ENCODE assay signal across 8 cellular contexts in genomic region chr13:23609414-23610186, GRCh38. TPM values are rescaled to one million over a fixed set of nuclear protein-coding genes. Genes with fewer than 3 reads are reported as not detected.
DNase-seq lines count a peak whose midpoint lies in the region; ATAC-seq, FAIRE-seq and TF ChIP-seq lines count a peak whose summit lies in the region.

No MANE protein-coding gene starts in this region.

- H3K4me1 Mint-ChIP-seq in progenitor cell of endocrine pancreas (ENCODE audit: low read depth): peaks cover 23% of the 10 kb centered on the region

- no peaks in the 10 kb centered on the region for H3K9me3 ChIP-seq in esophagus (ENCODE audit: control insufficient read depth in 2 of 2, insufficient read depth in 1 of 2, low read depth in 1 of 2, low read length in 1 of 2)

- H3K4me3 ChIP-seq in GM12865 (ENCODE audit: low read depth, low read length): no peak overlapping the region
- H3K4me3 ChIP-seq in LNCaP clone FGC (ENCODE audit: low read depth, low read length): no peak overlapping the region
- H3K4me3 ChIP-seq in esophagus (ENCODE audit: low read depth in 1 of 2, low read length in 2 of 2): peak overlapping the region in 1 of 2 donors; percentile 7

- WGBS in esophagus, 2 donors: 6 to 22% methylated on average over 9 of the region's 9 CpGs

- H3K36me3 Mint-ChIP-seq in progenitor cell of endocrine pancreas (ENCODE audit: insufficient read depth): peaks cover 2% of the 10 kb centered on the region

- peaks cover 0 to 8% of the 10 kb centered on the region in 2 donors for H3K4me1 ChIP-seq in esophagus (ENCODE audit: control insufficient read depth in 2 of 2, insufficient read depth in 2 of 2, low read length in 1 of 2)

- peak; percentile 27 for DNase-seq in GM12865 (ENCODE audit: low read depth)
- DNase-seq in LNCaP clone FGC (ENCODE audit: low read depth): peak; percentile 63
- no peak for DNase-seq in progenitor cell of endocrine pancreas (ENCODE audit: low spot score, unreplicated experiment)
- no peak for DNase-seq in RCC 7860 (ENCODE audit: low spot score)

- TF ChIP-seq CTCF in GM12865 (IDR thresholded peaks at IDR 0.05; ENCODE audit: insufficient read depth, low read depth, low read length, missing control alignments) (no peak), LNCaP clone FGC (IDR thresholded peaks at IDR 0.05; ENCODE audit: control insufficient read depth, extremely low read depth, insufficient read depth) (no peak), progenitor cell of endocrine pancreas (IDR thresholded peaks at IDR 0.05; ENCODE audit: unreplicated experiment) (no peak)

- H3K36me3 ChIP-seq in esophagus (ENCODE audit: control insufficient read depth in 2 of 2, insufficient read depth in 2 of 2, low read length in 1 of 2): no peaks in the 10 kb centered on the region

- H3K4me3 Mint-ChIP-seq in progenitor cell of endocrine pancreas (ENCODE audit: low read depth): no peak overlapping the region

- no peaks in the 10 kb centered on the region for H3K27me3 ChIP-seq in esophagus (ENCODE audit: control insufficient read depth in 1 of 2, insufficient read depth in 2 of 2, low read length in 2 of 2)

- H3K27ac ChIP-seq in esophagus (ENCODE audit: low read depth in 2 of 2, low read length in 1 of 2): peak overlapping the region; percentile 42 to 75

- H3K9me3 Mint-ChIP-seq in progenitor cell of endocrine pancreas (ENCODE audit: low read depth): no peaks in the 10 kb centered on the region

- FAIRE-seq in RCC 7860 (lab: Jason Lieb, UNC): no peak

- H3K27ac Mint-ChIP-seq in progenitor cell of endocrine pancreas: peak overlapping the region; percentile 14

- ATAC-seq in HG03095 (IDR thresholded peaks at IDR 0.05; ENCODE audit: unreplicated experiment) (no peak), HG02763 (IDR thresholded peaks at IDR 0.05; ENCODE audit: unreplicated experiment) (no peak), HG03108 (IDR thresholded peaks at IDR 0.05; ENCODE audit: unreplicated experiment) (no peak)

- H3K27me3 Mint-ChIP-seq in progenitor cell of endocrine pancreas: peaks cover 10% of the 10 kb centered on the region

RNA-seq across cellular contexts. Expression of gene TNFRSF19, which starts 39.4 kb away (rescaled TPM):
- 1 to 10 TPM; 4.2 to 6.3 TPM for polyA plus RNA-seq in esophagus
- total RNA-seq in progenitor cell of endocrine pancreas: 19.0 and 28.1 TPM in 2 replicates

Comparison
In these comparisons a context has a peak if more than half of its experiments do, and no peak if none do; other contexts are left out.
1. DNase-seq: peak in GM12865 (single experiment) and LNCaP clone FGC (single experiment); none in progenitor cell of endocrine pancreas (single experiment) and RCC 7860 (single experiment).